8 cellular contexts compared by ENCODE assay signal in genomic region chr12:130872179-130873096, GRCh38. TPM values are rescaled to one million over a fixed set of nuclear protein-coding genes. Genes with fewer than 3 reads are reported as not detected.
DNase-seq lines count a peak whose midpoint lies in the region; ATAC-seq and TF ChIP-seq lines count a peak whose summit lies in the region.

No MANE protein-coding gene starts in this region.

- H3K9me3 Mint-ChIP-seq in GM23338, result 0 out of 3 replicates have a peak, but pooled peaks cover 4% of the 10 kb centered on the region
- no peaks in the 10 kb centered on the region for H3K9me3 Mint-ChIP-seq in naive thymus-derived CD8-positive, alpha-beta T cell

- TF ChIP-seq POLR2A in esophagus squamous epithelium (IDR thresholded peaks at IDR 0.05) (no peak), tibial nerve (IDR thresholded peaks at IDR 0.05) (no peak)

- peaks cover 37% of the 10 kb centered on the region for H3K4me1 ChIP-seq in GM23338 (ENCODE audit: insufficient read depth)
- H3K4me1 ChIP-seq in Loucy (ENCODE audit: insufficient read depth, low read length, poor library complexity, severe bottlenecking), result peaks cover 33% of the 10 kb centered on the region
- H3K4me1 ChIP-seq in esophagus squamous epithelium, result peaks cover 0 to 39% (median 24%) of the 10 kb centered on the region in 3 donors
- peaks cover 0 to 44% (median 18%) of the 10 kb centered on the region in 4 donors for H3K4me1 ChIP-seq in tibial nerve

- no peak overlapping the region for H2AFZ ChIP-seq in GM23338
- H2AFZ ChIP-seq in Loucy (ENCODE audit: low read length), result no peak overlapping the region

- peak overlapping the region; percentile 96 for H3K4me3 ChIP-seq in GM12865 (ENCODE audit: low read depth, low read length)
- peak overlapping the region; percentile 85 for H3K4me3 ChIP-seq in GM23338
- peak overlapping the region; percentile 99 for H3K4me3 ChIP-seq in Loucy (ENCODE audit: low read length, poor library complexity, severe bottlenecking)
- H3K4me3 ChIP-seq in esophagus squamous epithelium, result peak overlapping the region; percentile 80 to 97 (median 94)
- peak overlapping the region; percentile 74 to 99 (median 78) for H3K4me3 ChIP-seq in tibial nerve

- H3K27me3 Mint-ChIP-seq in GM23338 (ENCODE audit: insufficient read depth, low read depth, poor library complexity), result peaks cover 14% of the 10 kb centered on the region
- no peaks in the 10 kb centered on the region for H3K27me3 Mint-ChIP-seq in naive thymus-derived CD8-positive, alpha-beta T cell

- peak overlapping the region; percentile 99 for H3K27ac Mint-ChIP-seq in GM23338
- H3K27ac Mint-ChIP-seq in naive thymus-derived CD8-positive, alpha-beta T cell, result peak overlapping the region; percentile 85 to 96 (median 90)

- no peaks in the 10 kb centered on the region for H3K9me3 ChIP-seq in Loucy (ENCODE audit: insufficient read depth, low read depth, low read length)
- H3K9me3 ChIP-seq in esophagus squamous epithelium, result no peaks in the 10 kb centered on the region
- no peaks in the 10 kb centered on the region for H3K9me3 ChIP-seq in tibial nerve

- H3K36me3 ChIP-seq in GM23338 (ENCODE audit: insufficient read depth) (peaks cover 46% of the 10 kb centered on the region), Loucy (ENCODE audit: insufficient read depth, low read length) (peaks cover 50% of the 10 kb centered on the region), esophagus squamous epithelium (peaks cover 0 to 46% (median 12%) of the 10 kb centered on the region in 3 donors), tibial nerve (peaks cover 0 to 41% (median 22%) of the 10 kb centered on the region in 3 donors)

- WGBS in esophagus squamous epithelium, 2 donors, result 1 to 3% methylated on average over 16 to 31 of the region's 79 CpGs
- 2% methylated on average over 32 to 40 of the region's 79 CpGs for WGBS in tibial nerve, 2 donors

- H3K36me3 Mint-ChIP-seq in GM23338 (ENCODE audit: low read depth), result peaks cover 50% of the 10 kb centered on the region
- H3K36me3 Mint-ChIP-seq in naive thymus-derived CD8-positive, alpha-beta T cell, result peaks cover 9 to 50% (median 21%) of the 10 kb centered on the region in 3 donors

- peak overlapping the region; percentile 96 for H3K4me3 Mint-ChIP-seq in GM23338
- peak overlapping the region; percentile 81 to 94 (median 93) for H3K4me3 Mint-ChIP-seq in naive thymus-derived CD8-positive, alpha-beta T cell

- no peak for TF ChIP-seq EP300 in tibial nerve (IDR thresholded peaks at IDR 0.05)

- peaks cover 47% of the 10 kb centered on the region for H3K4me1 Mint-ChIP-seq in GM23338
- peaks cover 28 to 72% (median 68%) of the 10 kb centered on the region in 4 donors for H3K4me1 Mint-ChIP-seq in naive thymus-derived CD8-positive, alpha-beta T cell

- POLR2A ChIA-PET in naive thymus-derived CD8-positive, alpha-beta T cell (lab: Charles Lee), result no interaction called here

- ATAC-seq in GM23338, result peak; percentile 6; the same call in 2 of the 3 replicates
- ATAC-seq in naive thymus-derived CD8-positive, alpha-beta T cell, result peak; percentile 35 to 46

- intact Hi-C loops in esophagus squamous epithelium (cut with DNase I), result no loop called here

- H3K27ac ChIP-seq in GM23338 (ENCODE audit: low read depth), result peak overlapping the region; percentile 85
- peak overlapping the region; percentile 92 to 99 (median 98) for H3K27ac ChIP-seq in esophagus squamous epithelium
- H3K27ac ChIP-seq in tibial nerve, result peak overlapping the region; percentile 90 to 97 (median 94)

- H3K27me3 ChIP-seq in GM23338 (ENCODE audit: insufficient read depth), result no peaks in the 10 kb centered on the region
- H3K27me3 ChIP-seq in Loucy (ENCODE audit: insufficient read depth, low read length, poor library complexity, severe bottlenecking), result peaks cover 9% of the 10 kb centered on the region
- H3K27me3 ChIP-seq in esophagus squamous epithelium, result no peaks in the 10 kb centered on the region
- H3K27me3 ChIP-seq in tibial nerve, result no peaks in the 10 kb centered on the region

- H3K79me2 ChIP-seq in GM23338 (replicated peaks; ENCODE audit: insufficient read depth), result peaks cover 33% of the 10 kb centered on the region
- peaks cover 61% of the 10 kb centered on the region for H3K79me2 ChIP-seq in Loucy (ENCODE audit: insufficient read depth, low read length)

- peaks cover 49% of the 10 kb centered on the region for H3F3A ChIP-seq in GM23338 (replicated peaks; ENCODE audit: low read depth)
- peaks cover 4% of the 10 kb centered on the region; the same call in 1 of the 2 replicates for H3F3A ChIP-seq in Loucy (ENCODE audit: low read depth)

- TF ChIP-seq CTCF in GM12865 (IDR thresholded peaks at IDR 0.05; ENCODE audit: insufficient read depth, low read depth, low read length, missing control alignments), result no peak
- no peak for TF ChIP-seq CTCF in GM23338 (conservative IDR thresholded peaks at IDR 0.05; ENCODE audit: low read depth in 2 of 2)
- no peak for TF ChIP-seq CTCF in Loucy (conservative IDR thresholded peaks at IDR 0.05; ENCODE audit: low read length)
- no peak for TF ChIP-seq CTCF in esophagus squamous epithelium (IDR thresholded peaks at IDR 0.05)
- no peak for TF ChIP-seq CTCF in tibial nerve (IDR thresholded peaks at IDR 0.05)

- peaks cover 34% of the 10 kb centered on the region for H4K20me1 ChIP-seq in GM23338 (replicated peaks; ENCODE audit: insufficient read depth)
- peaks cover 50% of the 10 kb centered on the region for H4K20me1 ChIP-seq in Loucy (ENCODE audit: insufficient read depth, low read length, poor library complexity, severe bottlenecking)

- DNase-seq in GM12865 (ENCODE audit: low read depth), result peak; percentile 50
- peak; percentile 34 for DNase-seq in GM23338 (ENCODE audit: low spot score)
- DNase-seq in activated T-cell treated with anti-CD3 and anti-CD28 coated beads, Interleukin-2, amount 50 U/mL, for 48 hours, result peak; percentile 63 to 64
- no peak for DNase-seq in esophagus squamous epithelium (lab: John Stamatoyannopoulos, UW)
- peak in 9 of 10 donors; percentile 29 to 69 (median 57) for DNase-seq in naive thymus-derived CD8-positive, alpha-beta T cell
- peak in 1 of 2 donors; percentile 9 for DNase-seq in tibial nerve (ENCODE audit: low spot score in 2 of 2)
- DNase-seq in superior temporal gyrus (ENCODE audit: extremely low spot score), result no peak

- peak overlapping the region; percentile 97 for H3K9ac ChIP-seq in Loucy (ENCODE audit: low read depth, low read length, poor library complexity, severe bottlenecking)

- no peaks in the 10 kb centered on the region for H3K9me2 ChIP-seq in GM23338 (ENCODE audit: insufficient read depth)
- no peaks in the 10 kb centered on the region for H3K9me2 ChIP-seq in Loucy (replicated peaks; ENCODE audit: low read depth, low read length)

- H3K4me2 ChIP-seq in GM23338, result peak overlapping the region; percentile 85
- H3K4me2 ChIP-seq in Loucy (ENCODE audit: low read depth, low read length, poor library complexity, severe bottlenecking), result peak overlapping the region; percentile 96

TF ChIP-seq in GM23338, 12 proteins besides CTCF, POLR2A, EP300 and RAD21:
- 0 out of 2 replicates have a peak, but pooled peaks have one; percentile 9 for TF ChIP-seq CREB1 (CRISPR knock-in tag; IDR thresholded peaks at IDR 0.05; ENCODE audit: low read depth)
- TF ChIP-seq EZH2phosphoT487 (IDR thresholded peaks at IDR 0.05; ENCODE audit: unreplicated experiment), result no peak

RNA-seq across cellular contexts. Expression of gene RAN, which starts 0.6 kb away (rescaled TPM):
- 855 and 976 TPM in 2 replicates for total RNA-seq in GM23338 (2014; rRNA removed; shearing (Covaris generic))
- 2,114 and 2,289 TPM in 2 replicates for polyA plus RNA-seq in GM23338 (2016; fragmentation: Nextera tagmentation; extraction: Ambion mirVana)
- total RNA-seq in esophagus squamous epithelium, result 100 to 1,000 TPM; 204 to 375 (median 325) TPM
- total RNA-seq in naive thymus-derived CD8-positive, alpha-beta T cell, result 100 to 1,000 TPM; 325 to 331 TPM
- polyA plus RNA-seq in naive thymus-derived CD8-positive, alpha-beta T cell, result 100 to 1,000 TPM; 522 to 578 (median 572) TPM
- 100 to 1,000 TPM; 105 to 155 (median 124) TPM for total RNA-seq in tibial nerve

RNA-seq across cellular contexts. Expression of gene STX2, which starts 33.4 kb away (rescaled TPM):
- 23.9 and 35.4 TPM in 2 replicates for total RNA-seq in GM23338 (2014; rRNA removed; shearing (Covaris generic))
- polyA plus RNA-seq in GM23338 (2016; fragmentation: Nextera tagmentation; extraction: Ambion mirVana), result 16.4 and 17.7 TPM in 2 replicates
- 10 to 100 TPM in 1 of 4 donors, 1 to 10 TPM in 3; 1.2 to 14.1 (median 4.1) TPM for total RNA-seq in esophagus squamous epithelium
- 10 to 100 TPM; 29.4 to 29.9 TPM for total RNA-seq in naive thymus-derived CD8-positive, alpha-beta T cell
- 1 to 10 TPM; 6.7 to 9.3 (median 9.2) TPM for polyA plus RNA-seq in naive thymus-derived CD8-positive, alpha-beta T cell
- 10 to 100 TPM; 26.3 to 44.8 (median 33.6) TPM for total RNA-seq in tibial nerve

Comparison
In these comparisons a context has a peak if more than half of its experiments do, and no peak if none do; other contexts are left out.
1. DNase-seq: peak in GM12865 (single experiment), GM23338 (single experiment), activated T-cell treated with anti-CD3 and anti-CD28 coated beads, Interleukin-2, amount 50 U/mL, for 48 hours (2 of 2) and naive thymus-derived CD8-positive, alpha-beta T cell (9 of 10); none in esophagus squamous epithelium (single experiment) and superior temporal gyrus (single experiment).
2. Peak in every context shown above with its lines, with median percentiles within 50 percentile points of each other: H3K4me3 ChIP-seq and H3K27ac ChIP-seq.